Comparison of ENCODE assay signal across 8 cellular contexts in genomic region chr19:1355258-1355973, GRCh38. TPM values are rescaled to one million over a fixed set of nuclear protein-coding genes. Genes with fewer than 3 reads are reported as not detected.
A peak's percentile ranks its signal among the peaks of the same experiment; 100 is the strongest.
DNase-seq lines count a peak whose midpoint lies in the region; ATAC-seq and TF ChIP-seq lines count a peak whose summit lies in the region.

No MANE protein-coding gene starts in this region.

- no peak for TF ChIP-seq CTCF in GM12865 (IDR thresholded peaks at IDR 0.05; ENCODE audit: insufficient read depth, low read depth, low read length, missing control alignments)
- TF ChIP-seq CTCF in PC-3 (conservative IDR thresholded peaks at IDR 0.05; ENCODE audit: low read depth, low read length), result no peak
- TF ChIP-seq CTCF in dorsolateral prefrontal cortex (IDR thresholded peaks at IDR 0.05 in 54 of 56, conservative IDR thresholded peaks at IDR 0.05 in 2 of 56; ENCODE audit: low read depth in 1 of 56, partially characterized antibody in 56 of 56), result no peak

- no peaks in the 10 kb centered on the region for H4K20me1 ChIP-seq in PC-3 (ENCODE audit: low read length)

- H3K27ac ChIP-seq in PC-3 (ENCODE audit: low read length) (no peak overlapping the region), dorsolateral prefrontal cortex (peak overlapping the region; percentile 71 to 100 (median 98)), muscle layer of colon (ENCODE audit: low read depth, low read length) (peak overlapping the region; percentile 79), aorta (ENCODE audit: low read depth in 1 of 2, low read length in 2 of 2) (peak overlapping the region in 1 of 2 donors; percentile 43)

- H3K9me3 ChIP-seq in PC-3 (ENCODE audit: low read length) (no peaks in the 10 kb centered on the region), muscle layer of colon (ENCODE audit: low read length) (no peaks in the 10 kb centered on the region), aorta (ENCODE audit: control insufficient read depth, low read length) (no peaks in the 10 kb centered on the region)

- H3F3A ChIP-seq in PC-3 (ENCODE audit: low read length, unreplicated experiment), result no peaks in the 10 kb centered on the region

- BruUV-seq in PC-3 (replicated peaks; lab: Mats Ljungman, UMichigan), result no TSS peak

- peak overlapping the region; percentile 56 for H2AFZ ChIP-seq in PC-3 (ENCODE audit: low read length)

- H3K79me2 ChIP-seq in PC-3 (ENCODE audit: low read length), result peaks cover 6% of the 10 kb centered on the region; the same call in 1 of the 2 replicates

- POLR2A ChIA-PET in PC-3 (lab: Charles Lee; ENCODE audit: unreplicated experiment), result interaction anchor here (0.5 kb wide), 1 partner anchor 27 kb away, joined by 3 read pairs; no protein-coding TSS in a partner anchor

- CTCF ChIA-PET in PC-3 (lab: Charles Lee), result interaction anchor here (1.2 kb wide), 1 partner anchor 41 kb away, joined by 3 read pairs; no protein-coding TSS in a partner anchor

- peak overlapping the region; percentile 84 for H3K4me2 ChIP-seq in PC-3 (ENCODE audit: low read length)

- H3K27me3 ChIP-seq in PC-3 (ENCODE audit: low read length), result no peaks in the 10 kb centered on the region
- no peaks in the 10 kb centered on the region for H3K27me3 ChIP-seq in dorsolateral prefrontal cortex
- no peaks in the 10 kb centered on the region for H3K27me3 ChIP-seq in muscle layer of colon (ENCODE audit: control insufficient read depth in 1 of 2, insufficient read depth in 2 of 2, low read length in 2 of 2)
- no peaks in the 10 kb centered on the region for H3K27me3 ChIP-seq in aorta (ENCODE audit: control insufficient read depth in 1 of 2, insufficient read depth in 2 of 2, low read length in 1 of 2)

- H3K4me1 ChIP-seq in PC-3 (ENCODE audit: insufficient read depth, low read length) (peaks cover 6% of the 10 kb centered on the region), muscle layer of colon (ENCODE audit: insufficient read depth, low read length) (peaks cover 30% of the 10 kb centered on the region), aorta (ENCODE audit: control insufficient read depth in 1 of 2, insufficient read depth in 2 of 2, low read length in 2 of 2) (no peaks in the 10 kb centered on the region)

- H3K9ac ChIP-seq in PC-3 (ENCODE audit: low read length) (peak overlapping the region; percentile 25; the same call in 1 of the 2 replicates), muscle layer of colon (ENCODE audit: low read length) (peak overlapping the region; percentile 54)

- no peak for DNase-seq in GM12865 (ENCODE audit: low read depth)
- peak; percentile 8 for DNase-seq in PC-3
- DNase-seq in dorsolateral prefrontal cortex, result peak in 6 of 10 donors; percentile 41 to 71 (median 60)
- DNase-seq in aorta, result no peak
- no peak for DNase-seq in NCI-H82 treated with DMSO at 0.1 percent for 48 hours (lab: John Stamatoyannopoulos, UW; ENCODE audit: unreplicated experiment)
- no peak for DNase-seq in UCSD-AML1 (lab: John Stamatoyannopoulos, UW; ENCODE audit: unreplicated experiment)

- no peaks in the 10 kb centered on the region for H3K36me3 ChIP-seq in PC-3 (ENCODE audit: low read depth, low read length)
- peaks cover 30% of the 10 kb centered on the region for H3K36me3 ChIP-seq in muscle layer of colon (ENCODE audit: insufficient read depth, low read length)
- peaks cover 0 to 3% of the 10 kb centered on the region in 2 donors for H3K36me3 ChIP-seq in aorta (ENCODE audit: control insufficient read depth in 1 of 2, insufficient read depth in 2 of 2, low read length in 1 of 2)

- H3K9me2 ChIP-seq in PC-3 (replicated peaks; ENCODE audit: low read length), result no peaks in the 10 kb centered on the region

- ATAC-seq in PC-3 (peak; percentile 5; the same call in 1 of the 2 replicates), aorta (ENCODE audit: low FRiP score) (no peak), HG02870 (IDR thresholded peaks at IDR 0.05; ENCODE audit: unreplicated experiment) (no peak)

- intact Hi-C loops in PC-3 (cut with micrococcal nuclease) (loop anchor here (10.0 kb wide), 1 partner anchor 81 kb away; the partner anchor contains the start of gene FAM174C), dorsolateral prefrontal cortex (cut with DNase I) (loop anchor here (2.0 kb wide), 2 partner anchors 27 to 77 kb away; partner anchors contain the start of gene NDUFS7 (in 1 of the 2)), aorta (cut with DNase I) (loop anchor here in 1 of 2 donors (2.0 to 5.0 kb wide), 3 partner anchors 27 to 78 kb away; partner anchors contain the start of genes FAM174C and NDUFS7)

- 1% methylated on average over 22 to 26 of the region's 26 CpGs for WGBS in aorta, 2 donors

- peak overlapping the region; percentile 79 for H3K4me3 ChIP-seq in GM12865 (ENCODE audit: low read depth, low read length)
- peak overlapping the region; percentile 66 for H3K4me3 ChIP-seq in PC-3 (ENCODE audit: low read length)
- H3K4me3 ChIP-seq in dorsolateral prefrontal cortex, result peak overlapping the region; percentile 48 to 93 (median 80)
- H3K4me3 ChIP-seq in muscle layer of colon (ENCODE audit: low read depth in 1 of 2, low read length in 2 of 2), result peak overlapping the region; percentile 87
- peak overlapping the region; percentile 75 to 89 for H3K4me3 ChIP-seq in aorta (ENCODE audit: low read length in 2 of 2)

RNA-seq across cellular contexts. Expression of gene NDUFS7, which starts 28.3 kb away (rescaled TPM):
- 102 and 111 TPM in 2 replicates for total RNA-seq in PC-3 (2014; rRNA removed)
- 100 to 1,000 TPM; 105 to 222 (median 151) TPM for total RNA-seq in dorsolateral prefrontal cortex
- 10 to 100 TPM; 47.7 to 47.8 TPM for total RNA-seq in aorta
- 100 to 1,000 TPM in 1 of 2 donors, 10 to 100 TPM in 1; 72.6 to 105 TPM for polyA plus RNA-seq in aorta

RNA-seq across cellular contexts. Expression of gene GAMT, which starts 45.9 kb away (rescaled TPM):
- total RNA-seq in PC-3 (2014; rRNA removed), result 74.9 and 75.6 TPM in 2 replicates
- 10 to 100 TPM; 30.0 to 91.1 (median 47.4) TPM for total RNA-seq in dorsolateral prefrontal cortex
- total RNA-seq in aorta, result 10 to 100 TPM in 1 of 2 donors, 1 to 10 TPM in 1; 7.9 to 16.1 TPM
- polyA plus RNA-seq in aorta, result 10 to 100 TPM; 21.2 to 40.2 TPM

RNA-seq across cellular contexts. Expression of gene DAZAP1, which starts 52.0 kb away (rescaled TPM):
- 177 and 178 TPM in 2 replicates for total RNA-seq in PC-3 (2014; rRNA removed)
- total RNA-seq in dorsolateral prefrontal cortex, result 100 to 1,000 TPM in 3 of 120 experiments, 10 to 100 TPM in 117; 46.4 to 115 (median 70.5) TPM
- total RNA-seq in aorta, result 10 to 100 TPM; 75.2 to 77.9 TPM
- 10 to 100 TPM; 44.8 to 79.0 TPM for polyA plus RNA-seq in aorta

Comparison
In these comparisons a context has a peak if more than half of its experiments do, and no peak if none do; other contexts are left out.
1. DNase-seq: peak in PC-3 (single experiment) and dorsolateral prefrontal cortex (6 of 10); none in GM12865 (single experiment), aorta (0 of 2), NCI-H82 treated with DMSO at 0.1 percent for 48 hours (single experiment) and UCSD-AML1 (single experiment).
2. Peak in every context shown above with its lines, with median percentiles within 50 percentile points of each other: H3K4me3 ChIP-seq.